Comparison of ENCODE assay signal across 24 cellular contexts in the genomic region with DNA sequence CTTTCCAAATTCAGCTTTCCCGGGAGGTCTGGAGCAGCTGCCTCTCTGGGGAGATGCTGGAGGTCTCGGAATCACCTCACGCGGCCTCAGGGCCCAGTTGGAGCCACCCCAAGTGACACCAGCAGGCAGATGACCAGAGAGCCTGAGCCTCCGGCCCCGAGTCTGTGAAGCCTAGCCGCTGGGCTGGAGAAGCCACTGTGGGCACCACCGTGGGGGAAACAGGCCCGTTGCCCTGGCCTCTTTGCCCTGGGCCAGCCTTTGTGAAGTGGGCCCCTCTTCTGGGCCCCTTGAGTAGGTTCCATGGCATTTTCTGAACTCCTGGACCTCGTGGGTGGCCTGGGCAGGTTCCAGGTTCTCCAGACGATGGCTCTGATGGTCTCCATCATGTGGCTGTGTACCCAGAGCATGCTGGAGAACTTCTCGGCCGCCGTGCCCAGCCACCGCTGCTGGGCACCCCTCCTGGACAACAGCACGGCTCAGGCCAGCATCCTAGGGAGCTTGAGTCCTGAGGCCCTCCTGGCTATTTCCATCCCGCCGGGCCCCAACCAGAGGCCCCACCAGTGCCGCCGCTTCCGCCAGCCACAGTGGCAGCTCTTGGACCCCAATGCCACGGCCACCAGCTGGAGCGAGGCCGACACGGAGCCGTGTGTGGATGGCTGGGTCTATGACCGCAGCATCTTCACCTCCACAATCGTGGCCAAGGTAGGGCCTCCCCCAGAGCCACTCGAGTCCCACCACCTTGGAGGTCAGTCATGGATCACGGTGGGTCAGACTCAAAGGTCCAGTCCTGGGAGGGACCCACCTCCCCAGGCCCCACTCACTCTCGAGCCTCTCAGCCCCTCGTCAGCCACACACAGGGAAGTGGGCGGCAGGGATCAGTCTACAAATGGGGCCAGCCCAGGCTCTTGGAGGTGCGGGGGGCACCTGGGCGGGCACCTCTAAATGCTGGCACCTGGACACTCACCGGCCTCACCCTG. TPM values are rescaled to one million over a fixed set of nuclear protein-coding genes. Genes with fewer than 3 reads are reported as not detected.
A peak's percentile ranks its signal among the peaks of the same experiment; 100 is the strongest.
DNase-seq lines count a peak whose midpoint lies in the region; ATAC-seq, FAIRE-seq and TF ChIP-seq lines count a peak whose summit lies in the region.
"Had no signal": no experiment of that assay in that cellular context is flagged by ENCODE, and none has a peak within 500 bp of the region (broad histone marks: within the 10 kb centered on the region; RNA-seq: fewer than 3 reads in every experiment).

No MANE protein-coding gene starts in this region.

- H3K27me3 ChIP-seq in Panc1 (ENCODE audit: control insufficient read depth, insufficient read depth, low read length) (no peaks in the 10 kb centered on the region), testis (no peaks in the 10 kb centered on the region), stomach (no peaks in the 10 kb centered on the region)
- H3K27me3 ChIP-seq: BLaER1 had no signal

- CTCF ChIA-PET in A549 (lab: Yijun Ruan, JAX): interaction anchor here (1.4 to 2.6 kb wide), 3 partner anchors 39 to 142 kb away, joined by 3 to 8 read pairs (median 4); no protein-coding TSS in a partner anchor
- CTCF ChIA-PET in Panc1 (lab: Charles Lee): no interaction called here

- in situ Hi-C loops in Panc1 (cut with HindIII; ENCODE audit: low pct_unique_long_range_greater_than_20kb, low sequenced_read_pairs): no loop called here

- no TSS peak for BruUV-seq in Panc1 (replicated peaks; lab: Mats Ljungman, UMichigan)

- FAIRE-seq in A549 (lab: Jason Lieb, UNC): no peak
- FAIRE-seq: GM12892 had no signal

- no peak for TF ChIP-seq CTCF in A549 (IDR thresholded peaks at IDR 0.05)
- TF ChIP-seq CTCF in Panc1 (IDR thresholded peaks at IDR 0.05): no peak
- TF ChIP-seq CTCF in testis (IDR thresholded peaks at IDR 0.05): no peak
- no peak for TF ChIP-seq CTCF in stomach (IDR thresholded peaks at IDR 0.05)

- POLR2A ChIA-PET in A549 (lab: Yijun Ruan, JAX) (no interaction called here), Panc1 (lab: Charles Lee) (no interaction called here)

- WGBS in A549 (ENCODE audit: missing lambda C conversion rate): 60% methylated on average over 14 of the region's 36 CpGs
- WGBS in testis, 2 donors: 79 to 82% methylated on average over 15 to 36 of the region's 36 CpGs
- 82 to 88% (median 86%) methylated on average over 14 to 36 of the region's 36 CpGs for WGBS in stomach, 5 donors

- intact Hi-C loops in Panc1 (cut with micrococcal nuclease; ENCODE audit: unreplicated experiment) (no loop called here), posterior vena cava (cut with DNase I) (no loop called here), testis (cut with DNase I; ENCODE audit: low total_unique reads) (no loop called here), stomach (cut with DNase I; ENCODE audit: low total_unique reads) (no loop called here)

- H3K4me3 ChIP-seq in A549 (no peak overlapping the region), Panc1 (ENCODE audit: low read depth in 2 of 2, low read length in 2 of 2) (no peak overlapping the region), testis (no peak overlapping the region), stomach (no peak overlapping the region)
- H3K4me3 ChIP-seq: BLaER1 had no signal

- TF ChIP-seq RAD21 in A549 (conservative IDR thresholded peaks at IDR 0.05 in 1 of 2, IDR thresholded peaks at IDR 0.05 in 1 of 2): no peak

- H3K4me1 ChIP-seq in A549 (no peaks in the 10 kb centered on the region), Panc1 (ENCODE audit: control insufficient read depth, insufficient read depth, low read length) (no peaks in the 10 kb centered on the region), testis (no peaks in the 10 kb centered on the region), stomach (no peaks in the 10 kb centered on the region)

- TF ChIP-seq POLR2A in A549 (IDR thresholded peaks at IDR 0.05; ENCODE audit: low read length) (no peak), testis (IDR thresholded peaks at IDR 0.05) (no peak), stomach (IDR thresholded peaks at IDR 0.05) (no peak)

- no peaks in the 10 kb centered on the region for H3K36me3 ChIP-seq in Panc1 (ENCODE audit: control insufficient read depth, insufficient read depth, low read length)
- no peaks in the 10 kb centered on the region for H3K36me3 ChIP-seq in testis (ENCODE audit: low read depth, missing control alignments)
- no peaks in the 10 kb centered on the region for H3K36me3 ChIP-seq in stomach
- H3K36me3 ChIP-seq: BLaER1 had no signal

- ATAC-seq in A549 (peak; percentile 17 to 38; a peak in 3 of 6 replicates), Panc1 (peak; percentile 47; the same call in 1 of the 2 replicates), left lobe of liver (peak; percentile 42)
- ATAC-seq: CD8-positive, alpha-beta T cell had no signal

- DNase-seq in A549 (ENCODE audit: low read depth in 1 of 2, low spot score in 1 of 2): no peak
- DNase-seq in Panc1 (ENCODE audit: low read depth, low spot score): no peak
- no peak for DNase-seq in left lobe of liver (ENCODE audit: low spot score)
- peak; percentile 73 for DNase-seq in posterior vena cava (ENCODE audit: low spot score)
- DNase-seq in testis: no peak
- no peak for DNase-seq in NCI-H69 (lab: John Stamatoyannopoulos, UW)
- no peak for DNase-seq in stomach
- no peak for DNase-seq in DMS79 (lab: John Stamatoyannopoulos, UW)
- DNase-seq: Calu3; CD8-positive, alpha-beta T cell; DMS53; HFFc6; KBM-7; NCI-H1105; NCI-H1694; NCI-H748 treated with DMSO at 0.1 percent for 48 hours; NK-92 treated with Interleukin-12 subunit alpha and Interleukin-12 subunit beta, amount 100 ng/mL, for 24 hours; SIG-M5 had no signal

- H3K4me2 ChIP-seq in A549: no peak overlapping the region
- H3K4me2 ChIP-seq: BLaER1 had no signal

- H3K9me3 ChIP-seq in A549 (peaks cover 13% of the 10 kb centered on the region), Panc1 (ENCODE audit: control insufficient read depth, insufficient read depth, low read depth, low read length) (peaks cover 8% of the 10 kb centered on the region; the same call in 1 of the 2 replicates), testis (no peaks in the 10 kb centered on the region), stomach (peaks cover 0 to 22% (median 19%) of the 10 kb centered on the region in 4 donors)

- H3K27ac ChIP-seq in A549 (no peak overlapping the region), Panc1 (ENCODE audit: low read length) (no peak overlapping the region), testis (no peak overlapping the region), stomach (no peak overlapping the region)
- H3K27ac ChIP-seq: BLaER1 had no signal

- TF ChIP-seq EP300 in A549 (IDR thresholded peaks at IDR 0.05) (no peak), stomach (IDR thresholded peaks at IDR 0.05) (no peak)

TF ChIP-seq in A549, 52 proteins besides CTCF, POLR2A, EP300 and RAD21 (continues in another document):
- TF ChIP-seq GATA3 (IDR thresholded peaks at IDR 0.05; ENCODE audit: borderline replicate concordance): no peak
- no peak for TF ChIP-seq ESRRA (IDR thresholded peaks at IDR 0.05; ENCODE audit: borderline replicate concordance, low read length)
- TF ChIP-seq RNF2 (IDR thresholded peaks at IDR 0.05; ENCODE audit: borderline replicate concordance, low read depth): no peak
- TF ChIP-seq, protein P1, sequence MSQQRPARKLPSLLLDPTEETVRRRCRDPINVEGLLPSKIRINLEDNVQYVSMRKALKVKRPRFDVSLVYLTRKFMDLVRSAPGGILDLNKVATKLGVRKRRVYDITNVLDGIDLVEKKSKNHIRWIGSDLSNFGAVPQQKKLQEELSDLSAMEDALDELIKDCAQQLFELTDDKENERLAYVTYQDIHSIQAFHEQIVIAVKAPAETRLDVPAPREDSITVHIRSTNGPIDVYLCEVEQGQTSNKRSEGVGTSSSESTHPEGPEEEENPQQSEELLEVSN (IDR thresholded peaks at IDR 0.05; ENCODE audit: borderline replicate concordance, low read depth): no peak
- TF ChIP-seq, protein P2, sequence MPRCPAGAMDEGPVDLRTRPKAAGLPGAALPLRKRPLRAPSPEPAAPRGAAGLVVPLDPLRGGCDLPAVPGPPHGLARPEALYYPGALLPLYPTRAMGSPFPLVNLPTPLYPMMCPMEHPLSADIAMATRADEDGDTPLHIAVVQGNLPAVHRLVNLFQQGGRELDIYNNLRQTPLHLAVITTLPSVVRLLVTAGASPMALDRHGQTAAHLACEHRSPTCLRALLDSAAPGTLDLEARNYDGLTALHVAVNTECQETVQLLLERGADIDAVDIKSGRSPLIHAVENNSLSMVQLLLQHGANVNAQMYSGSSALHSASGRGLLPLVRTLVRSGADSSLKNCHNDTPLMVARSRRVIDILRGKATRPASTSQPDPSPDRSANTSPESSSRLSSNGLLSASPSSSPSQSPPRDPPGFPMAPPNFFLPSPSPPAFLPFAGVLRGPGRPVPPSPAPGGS (IDR thresholded peaks at IDR 0.05): no peak
- no peak for TF ChIP-seq ZNF302 (CRISPR knock-in tag; IDR thresholded peaks at IDR 0.05)
- no peak for TF ChIP-seq NR3C1 (IDR thresholded peaks at IDR 0.05)
- TF ChIP-seq TFCP2L1 (CRISPR knock-in tag; IDR thresholded peaks at IDR 0.05): no peak
- no peak for TF ChIP-seq EHF (CRISPR knock-in tag; IDR thresholded peaks at IDR 0.05)
- no peak for TF ChIP-seq JUNB (IDR thresholded peaks at IDR 0.05)
- no peak for TF ChIP-seq HEYL (CRISPR knock-in tag; IDR thresholded peaks at IDR 0.05)

RNA-seq across cellular contexts. Expression of gene SLC22A12, which starts 0.5 kb away (rescaled TPM):
- not detected in 2 replicates for polyA plus RNA-seq in A549 (2011; rRNA removed)
- not detected in 2 replicates for polyA plus RNA-seq in A549 (2012; cell fraction: cytosol; rRNA removed)
- not detected in 2 replicates for polyA plus RNA-seq in A549 (2012; cell fraction: nucleus; rRNA removed)
- polyA plus RNA-seq in A549 (2017; fragmentation: RNase III; extraction: RNeasy Plus Mini Kit Qiagen cat#74134 plus additional on column Dnase treatment): not detected in 3 replicates
- not detected in 2 replicates for polyA minus RNA-seq in A549 (2011; rRNA and poly(A)+ RNA removed)
- not detected for total RNA-seq in Panc1 (2021; ENCODE audit: unreplicated experiment)
- polyA plus RNA-seq in Panc1 (2012; ENCODE audit: insufficient read length): not detected
- total RNA-seq in left lobe of liver: not detected
- not detected for total RNA-seq in posterior vena cava
- not detected for total RNA-seq in testis
- polyA plus RNA-seq in testis (ENCODE audit: insufficient read depth, low read depth, low replicate concordance): not detected
- not detected for total RNA-seq in stomach
- not detected for polyA plus RNA-seq in stomach
- total RNA-seq: A673; Calu3; CD8-positive, alpha-beta T cell; H4; HFFc6; NCI-H460; OCI-LY7 had no signal

RNA-seq across cellular contexts. Expression of gene SLC22A11, which starts 35.8 kb away (rescaled TPM):
- polyA plus RNA-seq in A549 (2011; rRNA removed): 0.19 and 0.23 TPM in 2 replicates
- polyA plus RNA-seq in A549 (2012; cell fraction: cytosol; rRNA removed): 0.05 and 0.09 TPM in 2 replicates
- 0.24 and 0.42 TPM in 2 replicates for polyA plus RNA-seq in A549 (2012; cell fraction: nucleus; rRNA removed)
- 0.07 to 0.17 TPM (median 0.16 TPM) in 3 replicates for polyA plus RNA-seq in A549 (2017; fragmentation: RNase III; extraction: RNeasy Plus Mini Kit Qiagen cat#74134 plus additional on column Dnase treatment)
- polyA minus RNA-seq in A549 (2011; rRNA and poly(A)+ RNA removed): 0.19 and 0.25 TPM in 2 replicates
- not detected for total RNA-seq in Panc1 (2021; ENCODE audit: unreplicated experiment)
- polyA plus RNA-seq in Panc1 (2012; ENCODE audit: insufficient read length): not detected
- 0.13 TPM for total RNA-seq in left lobe of liver
- total RNA-seq in posterior vena cava: under 1 TPM; 0.28 to 0.29 TPM
- total RNA-seq in testis: 1 to 10 TPM in 1 of 2 donors, under 1 TPM in 1; 0.63 to 1.2 TPM
- 1.7 TPM for polyA plus RNA-seq in testis (ENCODE audit: insufficient read depth, low read depth, low replicate concordance)
- total RNA-seq in stomach: not detected
- not detected for polyA plus RNA-seq in stomach
- total RNA-seq: A673; Calu3; CD8-positive, alpha-beta T cell; H4; HFFc6 had no signal
